23 cellular contexts compared by ENCODE assay signal in the genomic region with DNA sequence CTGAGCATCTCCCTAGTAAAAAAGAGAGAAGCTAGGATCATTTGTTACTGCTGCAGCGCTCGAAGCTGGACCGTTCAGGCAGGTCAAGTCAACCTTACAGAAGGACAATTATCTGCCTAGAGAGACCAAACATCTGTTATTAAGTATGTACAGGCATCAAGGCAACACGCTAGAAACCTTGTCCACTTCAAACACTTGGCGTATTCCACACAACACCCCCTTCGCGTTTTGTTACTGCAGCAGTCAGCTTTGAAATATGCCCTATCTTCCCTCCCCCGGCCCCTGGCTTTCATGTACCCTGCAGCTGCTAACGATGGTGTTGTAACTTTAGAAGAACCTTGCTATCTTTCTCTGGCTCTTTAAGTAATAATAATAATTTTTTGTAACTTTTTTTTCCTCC.
"Had no signal": no experiment of that assay in that cellular context is flagged by ENCODE, and none has a peak within 500 bp of the region (broad histone marks: within the 10 kb centered on the region; RNA-seq: fewer than 3 reads in every experiment).

No MANE protein-coding gene starts in this region.

- H3K36me3 Mint-ChIP-seq: activated CD8-positive, alpha-beta memory T cell treated with anti-CD3 and anti-CD28 coated beads, Interleukin-2, amount 10 ng/mL, durations not matched to agents 7 days and 5 days; activated naive CD4-positive, alpha-beta T cell treated with anti-CD3 and anti-CD28 coated beads, Interleukin-2, amount 50 U/mL, for 24 hours; WTC11 had no signal

- ATAC-seq: activated CD8-positive, alpha-beta memory T cell treated with anti-CD3 and anti-CD28 coated beads, Interleukin-2, amount 10 ng/mL, durations not matched to agents 7 days and 5 days; T-helper 17 cell; WTC11 had no signal

- DNase-seq: activated CD4-positive, alpha-beta T cell treated with anti-CD3 and anti-CD28 coated beads for 48 hours; activated CD4-positive, alpha-beta T cell treated with anti-CD3 and anti-CD28 coated beads, Interleukin-2, amount 50 U/mL, for 4 hours; activated CD4-positive, CD25-positive, alpha-beta regulatory T cell treated with anti-CD3 and anti-CD28 coated beads, Interleukin-2, amount 50 U/mL, for 72 hours; activated CD8-positive, alpha-beta memory T cell treated with anti-CD3 and anti-CD28 coated beads, Interleukin-2, amount 10 ng/mL, durations not matched to agents 7 days and 5 days; activated effector memory CD4-positive, alpha-beta T cell treated with Interleukin-2 at 50 U/mL for 16 hours; activated naive CD4-positive, alpha-beta T cell; activated T-cell treated with anti-CD3 and anti-CD28 coated beads, Interleukin-2, amount 50 U/mL, for 24 hours; aorta; MV-4-11; NCI-H1092 treated with DMSO at 0.1 percent for 48 hours; NCI-H1417 treated with DMSO at 0.1 percent for 48 hours; NCI-H1694; NCI-H2029 treated with DMSO at 0.1 percent for 48 hours; NCI-H446 treated with DMSO at 0.1 percent for 48 hours; NCI-H526 treated with DMSO at 0.1 percent for 48 hours; NCI-H82; SIG-M5; T-helper 17 cell; T-helper 9 cell had no signal

- H3K9me3 Mint-ChIP-seq: activated naive CD4-positive, alpha-beta T cell treated with anti-CD3 and anti-CD28 coated beads, Interleukin-2, amount 50 U/mL, for 24 hours had no signal

- H3K4me3 Mint-ChIP-seq: activated CD8-positive, alpha-beta memory T cell treated with anti-CD3 and anti-CD28 coated beads, Interleukin-2, amount 10 ng/mL, durations not matched to agents 7 days and 5 days; activated naive CD4-positive, alpha-beta T cell treated with anti-CD3 and anti-CD28 coated beads, Interleukin-2, amount 50 U/mL, for 24 hours; activated T-cell treated with anti-CD3 and anti-CD28 coated beads, Interleukin-2, amount 50 U/mL, for 24 hours; activated T-helper 1 cell treated with anti-CD3 and anti-CD28 coated beads, Interleukin-12 subunit alpha, Interleukin-12 subunit beta, Interleukin-2, Interleukin-4 antibody, amounts not matched to agents 30 ng/mL and 10 ng/mL and 1 ng/mL, durations not matched to agents 14 hours and 24 hours and 36 hours; T-helper 17 cell; WTC11 had no signal

- H3K27ac Mint-ChIP-seq: activated CD8-positive, alpha-beta memory T cell treated with anti-CD3 and anti-CD28 coated beads, Interleukin-2, amount 10 ng/mL, durations not matched to agents 7 days and 5 days; activated naive CD4-positive, alpha-beta T cell treated with anti-CD3 and anti-CD28 coated beads, Interleukin-2, amount 50 U/mL, for 24 hours; activated T-cell treated with anti-CD3 and anti-CD28 coated beads, Interleukin-2, amount 50 U/mL, for 24 hours; activated T-helper 1 cell treated with anti-CD3 and anti-CD28 coated beads, Interleukin-12 subunit alpha, Interleukin-12 subunit beta, Interleukin-2, Interleukin-4 antibody, amounts not matched to agents 30 ng/mL and 10 ng/mL and 1 ng/mL, durations not matched to agents 14 hours and 24 hours and 36 hours; T-helper 17 cell; WTC11 had no signal

- H3K27me3 Mint-ChIP-seq: activated CD8-positive, alpha-beta memory T cell treated with anti-CD3 and anti-CD28 coated beads, Interleukin-2, amount 10 ng/mL, durations not matched to agents 7 days and 5 days; activated naive CD4-positive, alpha-beta T cell treated with anti-CD3 and anti-CD28 coated beads, Interleukin-2, amount 50 U/mL, for 24 hours; activated T-cell treated with anti-CD3 and anti-CD28 coated beads, Interleukin-2, amount 50 U/mL, for 24 hours; T-helper 17 cell had no signal

- H3K27ac ChIP-seq: KMS-11 had no signal

- H3K4me1 Mint-ChIP-seq: activated CD8-positive, alpha-beta memory T cell treated with anti-CD3 and anti-CD28 coated beads, Interleukin-2, amount 10 ng/mL, durations not matched to agents 7 days and 5 days; activated naive CD4-positive, alpha-beta T cell treated with anti-CD3 and anti-CD28 coated beads, Interleukin-2, amount 50 U/mL, for 24 hours; T-helper 17 cell had no signal

- H3K4me2 ChIP-seq: KMS-11 had no signal
